16 cellular contexts compared by ENCODE assay signal in genomic region chr13:104691765-104692164, GRCh38.
DNase-seq lines count a peak whose midpoint lies in the region; ATAC-seq and TF ChIP-seq lines count a peak whose summit lies in the region.
"Had no signal": no experiment of that assay in that cellular context is flagged by ENCODE, and none has a peak within 500 bp of the region (broad histone marks: within the 10 kb centered on the region; RNA-seq: fewer than 3 reads in every experiment).

No MANE protein-coding gene starts in this region.

- H3K36me3 ChIP-seq in mesendoderm (ENCODE audit: control insufficient read depth, insufficient read depth, low read length): no peaks in the 10 kb centered on the region

- no peak for ATAC-seq in activated CD8-positive, alpha-beta T cell treated with anti-CD3 and anti-CD28 coated beads, Interleukin-2, amount 10 ng/mL, durations not matched to agents 7 days and 5 days
- ATAC-seq: GM12878, HCT116 had no signal

- no peaks in the 10 kb centered on the region for H3K36me3 Mint-ChIP-seq in activated CD8-positive, alpha-beta T cell treated with anti-CD3 and anti-CD28 coated beads, Interleukin-2, amount 10 ng/mL, durations not matched to agents 7 days and 5 days (ENCODE audit: low read depth)
- H3K36me3 Mint-ChIP-seq: CD14-positive monocyte; CD8-positive, alpha-beta memory T cell had no signal

- no peak for TF ChIP-seq CTCF in NB4 (IDR thresholded peaks at IDR 0.05; ENCODE audit: low read depth, low read length)

- H3K27ac ChIP-seq in mesendoderm (ENCODE audit: low read depth, low read length): no peak overlapping the region
- H3K27ac ChIP-seq: 22Rv1, GM23248, HL-60 had no signal

- no peaks in the 10 kb centered on the region for H3K27me3 ChIP-seq in mesendoderm (ENCODE audit: insufficient read depth, low read length, poor library complexity)

- H3K4ac ChIP-seq in mesendoderm (ENCODE audit: low read depth, low read length): no peak overlapping the region

- WGBS in mesendoderm (ENCODE audit: extremely low coverage, insufficient coverage, low lambda C conversion rate): no CpG with 5 or more reads among the region's 2 CpGs

- H3K4me3 ChIP-seq in NB4 (ENCODE audit: low read depth, low read length): no peak overlapping the region
- H3K4me3 ChIP-seq in mesendoderm (ENCODE audit: low read length): no peak overlapping the region
- H3K4me3 ChIP-seq: GM12878, GM23248 had no signal

- no peak overlapping the region for H3K4me3 Mint-ChIP-seq in activated CD8-positive, alpha-beta T cell treated with anti-CD3 and anti-CD28 coated beads, Interleukin-2, amount 10 ng/mL, durations not matched to agents 7 days and 5 days
- H3K4me3 Mint-ChIP-seq: CD14-positive monocyte; CD8-positive, alpha-beta memory T cell had no signal

- H3K4me1 Mint-ChIP-seq in activated CD8-positive, alpha-beta T cell treated with anti-CD3 and anti-CD28 coated beads, Interleukin-2, amount 10 ng/mL, durations not matched to agents 7 days and 5 days (ENCODE audit: low read depth): no peaks in the 10 kb centered on the region
- H3K4me1 Mint-ChIP-seq: CD14-positive monocyte; CD8-positive, alpha-beta memory T cell had no signal

- H3K56ac ChIP-seq in mesendoderm (ENCODE audit: low read length): no peak overlapping the region

- H3K23ac ChIP-seq in mesendoderm (ENCODE audit: low read length): no peak overlapping the region

- H4K5ac ChIP-seq in mesendoderm (ENCODE audit: low read length): no peak overlapping the region

- H3K27me3 Mint-ChIP-seq in activated CD8-positive, alpha-beta T cell treated with anti-CD3 and anti-CD28 coated beads, Interleukin-2, amount 10 ng/mL, durations not matched to agents 7 days and 5 days (ENCODE audit: low read depth): no peaks in the 10 kb centered on the region
- H3K27me3 Mint-ChIP-seq: CD8-positive, alpha-beta memory T cell had no signal

- no peak overlapping the region for H3K18ac ChIP-seq in mesendoderm (ENCODE audit: low read length)

- DNase-seq in NCI-H2171 treated with DMSO at 0.1 percent for 48 hours (lab: John Stamatoyannopoulos, UW) (peak; percentile 17), NCI-H2171 (lab: John Stamatoyannopoulos, UW) (no peak), Kasumi-1 (lab: John Stamatoyannopoulos, UW) (peak; percentile 10 to 29), NB4 (ENCODE audit: low read depth) (peak; percentile 17), mesendoderm (peak; percentile 30), MV-4-11 (lab: John Stamatoyannopoulos, UW) (no peak), nucleus accumbens (lab: John Stamatoyannopoulos, UW) (no peak)
- no peak for DNase-seq in activated CD8-positive, alpha-beta T cell treated with anti-CD3 and anti-CD28 coated beads, Interleukin-2, amount 10 ng/mL, durations not matched to agents 7 days and 5 days
- DNase-seq: CD8-positive, alpha-beta memory T cell; DMS53; GM23248 had no signal

- no peak overlapping the region for H3K27ac Mint-ChIP-seq in activated CD8-positive, alpha-beta T cell treated with anti-CD3 and anti-CD28 coated beads, Interleukin-2, amount 10 ng/mL, durations not matched to agents 7 days and 5 days
- H3K27ac Mint-ChIP-seq: CD14-positive monocyte had no signal

- no peak overlapping the region for H2BK120ac ChIP-seq in mesendoderm (ENCODE audit: low read depth, low read length)

- no peak for TF ChIP-seq POLR2A in NB4 (IDR thresholded peaks at IDR 0.05; ENCODE audit: extremely low read depth, insufficient read length)

- H3K9ac ChIP-seq in mesendoderm (ENCODE audit: low read length): no peak overlapping the region
- H3K9ac ChIP-seq: GM23248 had no signal

- POLR2A ChIA-PET in activated CD8-positive, alpha-beta T cell treated with anti-CD3 and anti-CD28 coated beads, Interleukin-2, amount 10 ng/mL, durations not matched to agents 7 days and 5 days (lab: Charles Lee): no interaction called here

- no peak overlapping the region for H2BK15ac ChIP-seq in mesendoderm (replicated peaks; ENCODE audit: low read depth)

- H3K79me1 ChIP-seq in mesendoderm (ENCODE audit: low read length): no peaks in the 10 kb centered on the region

- H3K79me2 ChIP-seq in mesendoderm (ENCODE audit: control insufficient read depth, insufficient read depth, low read length): no peaks in the 10 kb centered on the region

- H3K9me3 Mint-ChIP-seq in activated CD8-positive, alpha-beta T cell treated with anti-CD3 and anti-CD28 coated beads, Interleukin-2, amount 10 ng/mL, durations not matched to agents 7 days and 5 days (ENCODE audit: insufficient read depth): no peaks in the 10 kb centered on the region

- H2BK5ac ChIP-seq in mesendoderm (ENCODE audit: low read length): no peak overlapping the region

- H3K4me1 ChIP-seq in mesendoderm (ENCODE audit: control insufficient read depth, low read depth, low read length): no peaks in the 10 kb centered on the region

- no peak overlapping the region for H2AK5ac ChIP-seq in mesendoderm (ENCODE audit: low read length)

- CTCF ChIA-PET in activated CD8-positive, alpha-beta T cell treated with anti-CD3 and anti-CD28 coated beads, Interleukin-2, amount 10 ng/mL, durations not matched to agents 7 days and 5 days (lab: Charles Lee): no interaction called here

- no peak overlapping the region for H3K4me2 ChIP-seq in mesendoderm (ENCODE audit: low read length)

- no peak overlapping the region for H4K8ac ChIP-seq in mesendoderm (ENCODE audit: low read depth, low read length)

Comparison
In these comparisons a context has a peak if more than half of its experiments do, and no peak if none do; other contexts are left out.
1. DNase-seq: peak in NCI-H2171 treated with DMSO at 0.1 percent for 48 hours (single experiment), Kasumi-1 (2 of 2), NB4 (single experiment) and mesendoderm (single experiment); none in NCI-H2171 (single experiment), MV-4-11 (single experiment), activated CD8-positive, alpha-beta T cell treated with anti-CD3 and anti-CD28 coated beads, Interleukin-2, amount 10 ng/mL, durations not matched to agents 7 days and 5 days (single experiment) and nucleus accumbens (0 of 56).